Comparison of ENCODE assay signal across 17 cellular contexts in the genomic region with DNA sequence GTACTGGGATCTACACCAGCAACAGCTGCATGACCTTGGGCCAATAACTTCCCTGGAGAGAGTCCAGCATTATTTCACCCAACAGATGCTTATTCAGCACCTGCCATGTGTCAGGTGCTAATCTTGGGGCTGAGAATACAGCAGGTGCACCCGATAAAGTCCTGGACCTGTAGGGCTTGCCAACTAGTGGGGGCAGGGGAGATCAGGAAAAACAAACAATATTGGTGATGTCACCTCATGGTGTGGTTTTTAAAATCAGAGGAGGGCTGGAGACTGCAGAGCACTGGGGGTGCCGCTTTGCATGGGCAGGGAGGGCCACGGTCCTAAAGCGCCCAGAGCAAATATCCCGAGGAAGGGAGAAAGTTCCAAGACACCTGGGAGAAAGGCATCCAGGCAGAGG.
DNase-seq lines count a peak whose midpoint lies in the region; ATAC-seq, FAIRE-seq and TF ChIP-seq lines count a peak whose summit lies in the region.
"Had no signal": no experiment of that assay in that cellular context is flagged by ENCODE, and none has a peak within 500 bp of the region (broad histone marks: within the 10 kb centered on the region; RNA-seq: fewer than 3 reads in every experiment).

No MANE protein-coding gene starts in this region.

- H3K4me3 Mint-ChIP-seq in neural progenitor cell, result peak overlapping the region; percentile 18
- H3K4me3 Mint-ChIP-seq: CD4-positive, CD25-positive, alpha-beta regulatory T cell had no signal

- H3K27me3 ChIP-seq in HepG2 (ENCODE audit: control insufficient read depth in 1 of 2, insufficient read depth in 2 of 2, low read length in 2 of 2), result peaks cover 0 to 23% of the 10 kb centered on the region in 2 experiments; a peak in 4 of 5 replicates
- no peaks in the 10 kb centered on the region for H3K27me3 ChIP-seq in right lobe of liver
- no peaks in the 10 kb centered on the region for H3K27me3 ChIP-seq in body of pancreas
- H3K27me3 ChIP-seq in neural progenitor cell, result no peaks in the 10 kb centered on the region
- H3K27me3 ChIP-seq: BLaER1 treated with 17β-estradiol and CSF1 and Interleukin-3, amounts not matched to agents 10 nM and 100 nM had no signal

- POLR2A ChIA-PET in HepG2 (lab: Yijun Ruan, JAX), result no interaction called here

- H3K27ac ChIP-seq in HepG2 (ENCODE audit: extremely low read length, insufficient read depth, low read length) (no peak overlapping the region), right lobe of liver (no peak overlapping the region), body of pancreas (peak overlapping the region; percentile 87 to 98 (median 88)), neural progenitor cell (no peak overlapping the region), caudate nucleus (ENCODE audit: low read depth, low read length) (no peak overlapping the region)
- H3K27ac ChIP-seq: BLaER1 treated with 17β-estradiol and CSF1 and Interleukin-3, amounts not matched to agents 10 nM and 100 nM; GM23248 had no signal

- TF ChIP-seq POLR2A in HepG2 (IDR thresholded peaks at IDR 0.05; ENCODE audit: insufficient read depth in 1 of 2, low read depth in 2 of 2, low read length in 2 of 2) (no peak), right lobe of liver (IDR thresholded peaks at IDR 0.05) (no peak), body of pancreas (IDR thresholded peaks at IDR 0.05) (peak in 2 of 3 donors; percentile 33 to 60)

- peaks cover 4% of the 10 kb centered on the region for H3K27me3 Mint-ChIP-seq in neural progenitor cell (ENCODE audit: insufficient read depth, low read depth)
- H3K27me3 Mint-ChIP-seq: CD4-positive, CD25-positive, alpha-beta regulatory T cell had no signal

- no peak for TF ChIP-seq CTCF in HepG2 (CRISPR knock-in tag; IDR thresholded peaks at IDR 0.05)
- no peak for TF ChIP-seq CTCF in right lobe of liver (IDR thresholded peaks at IDR 0.05)
- peak in 1 of 7 experiments; percentile 1 for TF ChIP-seq CTCF in body of pancreas (IDR thresholded peaks at IDR 0.05)
- no peak for TF ChIP-seq CTCF in neural progenitor cell (IDR thresholded peaks at IDR 0.05)

- peaks cover 23% of the 10 kb centered on the region for H3F3A ChIP-seq in neural progenitor cell (ENCODE audit: low read depth)

- peaks cover 37% of the 10 kb centered on the region for H3K4me1 Mint-ChIP-seq in neural progenitor cell
- H3K4me1 Mint-ChIP-seq: CD4-positive, CD25-positive, alpha-beta regulatory T cell had no signal

- DNase-seq in HepG2 (ENCODE audit: low spot score) (no peak), right lobe of liver (no peak), body of pancreas (peak; percentile 94 to 97 (median 96)), neural progenitor cell (ENCODE audit: low spot score) (no peak), DMS153 (lab: John Stamatoyannopoulos, UW) (no peak), caudate nucleus (lab: John Stamatoyannopoulos, UW) (no peak), NOMO-1 treated with dmso at 0.1 percent for 144 hours (lab: John Stamatoyannopoulos, UW; ENCODE audit: unreplicated experiment) (no peak)
- DNase-seq: ACHN; CD4-positive, CD25-positive, alpha-beta regulatory T cell; DMS79 treated with DMSO at 0.1 percent for 48 hours; EL; GM23248; H7 had no signal

- no peak overlapping the region for H3K4me2 ChIP-seq in HepG2 (ENCODE audit: low read depth, low read length)
- H3K4me2 ChIP-seq in neural progenitor cell, result peak overlapping the region; percentile 62
- H3K4me2 ChIP-seq: BLaER1 treated with 17β-estradiol and CSF1 and Interleukin-3, amounts not matched to agents 10 nM and 100 nM had no signal

- TF ChIP-seq EP300 in HepG2 (IDR thresholded peaks at IDR 0.05; ENCODE audit: low read depth in 2 of 2, low read length in 2 of 2), result no peak
- TF ChIP-seq EP300 in HepG2 (CRISPR knock-in tag; IDR thresholded peaks at IDR 0.05; ENCODE audit: borderline replicate concordance), result no peak

- no peak overlapping the region for H3K9ac ChIP-seq in HepG2 (ENCODE audit: insufficient read depth, low read depth, low read length)
- H3K9ac ChIP-seq in neural progenitor cell, result no peak overlapping the region
- H3K9ac ChIP-seq: BLaER1 treated with 17β-estradiol and CSF1 and Interleukin-3, amounts not matched to agents 10 nM and 100 nM; GM23248 had no signal

- H3K4me3 ChIP-seq in HepG2 (replicated peaks in 1 of 3; ENCODE audit: insufficient read depth in 1 of 3, low read depth in 2 of 3, low read length in 3 of 3), result no peak overlapping the region
- no peak overlapping the region for H3K4me3 ChIP-seq in right lobe of liver
- no peak overlapping the region for H3K4me3 ChIP-seq in body of pancreas
- no peak overlapping the region for H3K4me3 ChIP-seq in neural progenitor cell
- H3K4me3 ChIP-seq: BLaER1 treated with 17β-estradiol and CSF1 and Interleukin-3, amounts not matched to agents 10 nM and 100 nM; GM23248 had no signal

- TF ChIP-seq RAD21 in HepG2 (CRISPR knock-in tag; IDR thresholded peaks at IDR 0.05), result no peak

- H3K36me3 ChIP-seq in HepG2 (replicated peaks in 1 of 2; ENCODE audit: control insufficient read depth in 1 of 2, insufficient read depth in 2 of 2, low read length in 2 of 2) (no peaks in the 10 kb centered on the region), right lobe of liver (no peaks in the 10 kb centered on the region), body of pancreas (replicated peaks in 1 of 2; ENCODE audit: insufficient read depth in 1 of 2, low read depth in 2 of 2) (no peaks in the 10 kb centered on the region), neural progenitor cell (no peaks in the 10 kb centered on the region)
- H3K36me3 ChIP-seq: BLaER1 treated with 17β-estradiol and CSF1 and Interleukin-3, amounts not matched to agents 10 nM and 100 nM had no signal

- in situ Hi-C loops in HepG2 (cut with HindIII; ENCODE audit: extremely low pct_ligation_motif_present, low pct_unique_long_range_greater_than_20kb), result no loop called here

- BruUV-seq in HepG2 (replicated peaks; lab: Mats Ljungman, UMichigan), result no TSS peak

- ATAC-seq in HepG2, result no peak
- ATAC-seq in right lobe of liver, result no peak
- peak; percentile 84 for ATAC-seq in body of pancreas
- ATAC-seq in HG02571 (IDR thresholded peaks at IDR 0.05; ENCODE audit: unreplicated experiment), result no peak

- H3K79me2 ChIP-seq in HepG2 (ENCODE audit: insufficient read depth, low read length) (no peaks in the 10 kb centered on the region), neural progenitor cell (ENCODE audit: low read depth) (no peaks in the 10 kb centered on the region)

- 49% methylated on average over 5 of the region's 5 CpGs for WGBS in HepG2 (ENCODE audit: low lambda C conversion rate)
- 58% methylated on average over 2 of the region's 5 CpGs for WGBS in right lobe of liver (ENCODE audit: insufficient coverage, low coverage, low lambda C conversion rate, missing lambda C conversion rate)
- 25% methylated on average over 5 of the region's 5 CpGs for WGBS in body of pancreas, 2 donors

- H3K4me1 ChIP-seq in HepG2 (ENCODE audit: insufficient read depth, low read length) (no peaks in the 10 kb centered on the region), right lobe of liver (no peaks in the 10 kb centered on the region), body of pancreas (peaks cover 88% of the 10 kb centered on the region), neural progenitor cell (peaks cover 53% of the 10 kb centered on the region)

- H3K9me3 ChIP-seq in HepG2 (ENCODE audit: low read length) (no peaks in the 10 kb centered on the region), right lobe of liver (no peaks in the 10 kb centered on the region), body of pancreas (no peaks in the 10 kb centered on the region), neural progenitor cell (ENCODE audit: low read depth) (no peaks in the 10 kb centered on the region)

- CTCF ChIA-PET in HepG2 (lab: Yijun Ruan, JAX; ENCODE audit: low intra/inter-chr PET ratio, low total read pairs), result no interaction called here

- no peak for FAIRE-seq in HepG2 (lab: Jason Lieb, UNC)
- FAIRE-seq: G401.6, GM12891 had no signal

- no peaks in the 10 kb centered on the region for H4K20me1 ChIP-seq in HepG2 (ENCODE audit: insufficient read depth, low read length)
- no peaks in the 10 kb centered on the region for H4K20me1 ChIP-seq in neural progenitor cell (ENCODE audit: low read depth)
- H4K20me1 ChIP-seq: BLaER1 treated with 17β-estradiol and CSF1 and Interleukin-3, amounts not matched to agents 10 nM and 100 nM had no signal

- no peaks in the 10 kb centered on the region for H3K36me3 Mint-ChIP-seq in neural progenitor cell
- H3K36me3 Mint-ChIP-seq: CD4-positive, CD25-positive, alpha-beta regulatory T cell had no signal

- no peaks in the 10 kb centered on the region for H3K9me3 Mint-ChIP-seq in neural progenitor cell
- H3K9me3 Mint-ChIP-seq: CD4-positive, CD25-positive, alpha-beta regulatory T cell had no signal

- no peak overlapping the region for H2AFZ ChIP-seq in HepG2 (ENCODE audit: low read length)
- no peak overlapping the region for H2AFZ ChIP-seq in neural progenitor cell (replicated peaks)
- H2AFZ ChIP-seq: GM23248 had no signal

- intact Hi-C loops in HepG2 (cut with micrococcal nuclease; ENCODE audit: unreplicated experiment) (no loop called here), right lobe of liver (cut with DNase I) (no loop called here), body of pancreas (cut with DNase I) (no loop called here)

- peak overlapping the region; percentile 6 for H3K27ac Mint-ChIP-seq in neural progenitor cell
- H3K27ac Mint-ChIP-seq: CD4-positive, CD25-positive, alpha-beta regulatory T cell had no signal

TF ChIP-seq in HepG2, 621 proteins besides CTCF, POLR2A, EP300 and RAD21:
- TF ChIP-seq, protein P1, sequence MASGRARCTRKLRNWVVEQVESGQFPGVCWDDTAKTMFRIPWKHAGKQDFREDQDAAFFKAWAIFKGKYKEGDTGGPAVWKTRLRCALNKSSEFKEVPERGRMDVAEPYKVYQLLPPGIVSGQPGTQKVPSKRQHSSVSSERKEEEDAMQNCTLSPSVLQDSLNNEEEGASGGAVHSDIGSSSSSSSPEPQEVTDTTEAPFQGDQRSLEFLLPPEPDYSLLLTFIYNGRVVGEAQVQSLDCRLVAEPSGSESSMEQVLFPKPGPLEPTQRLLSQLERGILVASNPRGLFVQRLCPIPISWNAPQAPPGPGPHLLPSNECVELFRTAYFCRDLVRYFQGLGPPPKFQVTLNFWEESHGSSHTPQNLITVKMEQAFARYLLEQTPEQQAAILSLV (CRISPR knock-in tag; IDR thresholded peaks at IDR 0.05; ENCODE audit: borderline replicate concordance), result no peak
- TF ChIP-seq ATF7 (IDR thresholded peaks at IDR 0.05) (0 out of 2 replicates have a peak, but pooled peaks have one; percentile 22), ATF7 (CRISPR knock-in tag; IDR thresholded peaks at IDR 0.05) (no peak)

Comparison
In these comparisons a context has a peak if more than half of its experiments do, and no peak if none do; other contexts are left out.
1. DNase-seq: peak in body of pancreas (4 of 4); none in HepG2 (single experiment), right lobe of liver (0 of 3), neural progenitor cell (single experiment), DMS153 (single experiment), caudate nucleus (0 of 61) and NOMO-1 treated with dmso at 0.1 percent for 144 hours (single experiment).
2. H3K27ac ChIP-seq: peak in body of pancreas (4 of 4); none in HepG2 (single experiment), right lobe of liver (0 of 3), neural progenitor cell (single experiment) and caudate nucleus (single experiment).
3. POLR2A ChIP-seq: peak in body of pancreas (2 of 3); none in HepG2 (0 of 2) and right lobe of liver (single experiment).